3 cellular contexts compared by ENCODE assay signal in genomic region chr2:169393068-169393590, GRCh38.
TF ChIP-seq lines count a peak whose summit lies in the region.

No MANE protein-coding gene starts in this region.

TF ChIP-seq in SK-N-SH, 30 proteins besides CTCF, POLR2A, EP300 and RAD21:
- TF ChIP-seq GATA2 (CRISPR knock-in tag; IDR thresholded peaks at IDR 0.05) (peak; percentile 50; the same call in 1 of the 2 replicates), FOXM1 (IDR thresholded peaks at IDR 0.05; ENCODE audit: low read depth) (no peak)

TF ChIP-seq in SK-N-SH treated with all-trans-retinoic acid at 6 μM for 48 hours, 23 proteins besides CTCF, POLR2A, EP300 and RAD21:
- TF ChIP-seq TSHZ2 (CRISPR knock-in tag; IDR thresholded peaks at IDR 0.05): no peak
- no peak for TF ChIP-seq ZNF8 (CRISPR knock-in tag; IDR thresholded peaks at IDR 0.05)
- no peak for TF ChIP-seq ZNF565 (CRISPR knock-in tag; conservative IDR thresholded peaks at IDR 0.05; ENCODE audit: low read depth)
- no peak for TF ChIP-seq GLIS3 (CRISPR knock-in tag; IDR thresholded peaks at IDR 0.05)
- TF ChIP-seq TOX (CRISPR knock-in tag; IDR thresholded peaks at IDR 0.05; ENCODE audit: borderline replicate concordance): no peak
- TF ChIP-seq CREB5 (CRISPR knock-in tag; IDR thresholded peaks at IDR 0.05; ENCODE audit: low read depth): no peak
- no peak for TF ChIP-seq ZFP3 (CRISPR knock-in tag; IDR thresholded peaks at IDR 0.05)
- no peak for TF ChIP-seq ZNF70 (CRISPR knock-in tag; IDR thresholded peaks at IDR 0.05)

TF ChIP-seq in GM12878, 131 proteins besides CTCF, POLR2A, EP300 and RAD21:
- TF ChIP-seq EZH2 (IDR thresholded peaks at IDR 0.05; ENCODE audit: borderline replicate concordance, control insufficient read depth, low read depth, low read length): no peak
- TF ChIP-seq CREM (IDR thresholded peaks at IDR 0.05; ENCODE audit: low read depth): peak; percentile 50; the same call in 1 of the 2 replicates
- TF ChIP-seq NR2F1 (conservative IDR thresholded peaks at IDR 0.05): 0 out of 2 replicates have a peak, but pooled peaks have one; percentile 16
- no peak for TF ChIP-seq TCF3 (IDR thresholded peaks at IDR 0.05; ENCODE audit: borderline replicate concordance, insufficient read depth, low read depth, low read length)
- TF ChIP-seq BHLHE40 (IDR thresholded peaks at IDR 0.05; ENCODE audit: borderline replicate concordance in 1 of 2, low read depth in 2 of 2, low read length in 1 of 2): peak in 1 of 2 experiments; percentile 63; a peak in 2 of 4 replicates
- no peak for TF ChIP-seq ZBTB4 (CRISPR knock-in tag; IDR thresholded peaks at IDR 0.05)
- peak; percentile 24 to 26; a peak in 1 of 4 replicates for TF ChIP-seq IKZF2 (IDR thresholded peaks at IDR 0.05)
- no peak for TF ChIP-seq ZNF622 (IDR thresholded peaks at IDR 0.05)
- peak; percentile 41; the same call in 1 of the 2 replicates for TF ChIP-seq JUNB (IDR thresholded peaks at IDR 0.05)
- no peak for TF ChIP-seq SKIL (IDR thresholded peaks at IDR 0.05; ENCODE audit: low read depth, poor library complexity, severe bottlenecking)
- TF ChIP-seq NBN (IDR thresholded peaks at IDR 0.05): no peak
- peak; percentile 46; the same call in 1 of the 2 replicates for TF ChIP-seq BMI1 (IDR thresholded peaks at IDR 0.05; ENCODE audit: borderline replicate concordance)
- TF ChIP-seq RBBP5 (conservative IDR thresholded peaks at IDR 0.05): no peak
- TF ChIP-seq SREBF1 (IDR thresholded peaks at IDR 0.05; ENCODE audit: low read length): no peak
- no peak for TF ChIP-seq WRNIP1 (IDR thresholded peaks at IDR 0.05; ENCODE audit: borderline replicate concordance, low read depth, low read length)
- TF ChIP-seq IKZF1 (conservative IDR thresholded peaks at IDR 0.05): peak; percentile 39; the same call in 1 of the 2 replicates
- no peak for TF ChIP-seq USF2 (IDR thresholded peaks at IDR 0.05; ENCODE audit: borderline replicate concordance, low read depth, low read length)
- TF ChIP-seq MTA2 (IDR thresholded peaks at IDR 0.05; ENCODE audit: low read depth): peak; percentile 93
- TF ChIP-seq CBX3 (IDR thresholded peaks at IDR 0.05; ENCODE audit: borderline replicate concordance, low read depth): no peak
- no peak for TF ChIP-seq REST (IDR thresholded peaks at IDR 0.05; ENCODE audit: low read depth, low read length)
- peak; percentile 85 for TF ChIP-seq BCL11A (IDR thresholded peaks at IDR 0.05; ENCODE audit: low read depth, low read length)
- no peak for TF ChIP-seq ZNF207 (IDR thresholded peaks at IDR 0.05; ENCODE audit: borderline replicate concordance)
- no peak for TF ChIP-seq SUZ12 (IDR thresholded peaks at IDR 0.05; ENCODE audit: unreplicated experiment)
- peak; percentile 59; the same call in 1 of the 2 replicates for TF ChIP-seq NFIC (IDR thresholded peaks at IDR 0.05; ENCODE audit: low read depth, low read length)
- TF ChIP-seq IRF4 (IDR thresholded peaks at IDR 0.05; ENCODE audit: low read depth, low read length): peak; percentile 80
- TF ChIP-seq PBX3 (IDR thresholded peaks at IDR 0.05; ENCODE audit: insufficient replicate concordance, low read depth, low read length): no peak
- peak; percentile 23 for TF ChIP-seq MEF2B (IDR thresholded peaks at IDR 0.05; ENCODE audit: partially characterized antibody, poor library complexity, severe bottlenecking)
- no peak for TF ChIP-seq SIN3A (IDR thresholded peaks at IDR 0.05; ENCODE audit: low read depth, low read length)
- no peak for TF ChIP-seq FOXK2 (IDR thresholded peaks at IDR 0.05)
- peak; percentile 91; the same call in 1 of the 2 replicates for TF ChIP-seq TCF7 (IDR thresholded peaks at IDR 0.05; ENCODE audit: borderline replicate concordance)
- peak; percentile 82 for TF ChIP-seq RUNX3 (IDR thresholded peaks at IDR 0.05; ENCODE audit: low read length)
- no peak for TF ChIP-seq ZNF217 (IDR thresholded peaks at IDR 0.05)
- peak; percentile 39; the same call in 1 of the 2 replicates for TF ChIP-seq FOXM1 (IDR thresholded peaks at IDR 0.05; ENCODE audit: low read depth, low read length)
- no peak for TF ChIP-seq ZNF274 (IDR thresholded peaks at IDR 0.05; ENCODE audit: insufficient read depth, insufficient read length)
- TF ChIP-seq ZZZ3 (IDR thresholded peaks at IDR 0.05; ENCODE audit: control insufficient read depth, insufficient read length, low read depth): no peak
- TF ChIP-seq SUPT20H (IDR thresholded peaks at IDR 0.05; ENCODE audit: borderline replicate concordance, control insufficient read depth, low read depth, low read length): no peak
- TF ChIP-seq BRCA1 (IDR thresholded peaks at IDR 0.05; ENCODE audit: low read depth, low read length): no peak
- no peak for TF ChIP-seq SMARCA5 (IDR thresholded peaks at IDR 0.05)
- TF ChIP-seq CHD4 (IDR thresholded peaks at IDR 0.05): no peak
- peak; percentile 50; the same call in 1 of the 2 replicates for TF ChIP-seq DPF2 (IDR thresholded peaks at IDR 0.05)
